1 cellular context compared by ENCODE assay signal in the genomic region with DNA sequence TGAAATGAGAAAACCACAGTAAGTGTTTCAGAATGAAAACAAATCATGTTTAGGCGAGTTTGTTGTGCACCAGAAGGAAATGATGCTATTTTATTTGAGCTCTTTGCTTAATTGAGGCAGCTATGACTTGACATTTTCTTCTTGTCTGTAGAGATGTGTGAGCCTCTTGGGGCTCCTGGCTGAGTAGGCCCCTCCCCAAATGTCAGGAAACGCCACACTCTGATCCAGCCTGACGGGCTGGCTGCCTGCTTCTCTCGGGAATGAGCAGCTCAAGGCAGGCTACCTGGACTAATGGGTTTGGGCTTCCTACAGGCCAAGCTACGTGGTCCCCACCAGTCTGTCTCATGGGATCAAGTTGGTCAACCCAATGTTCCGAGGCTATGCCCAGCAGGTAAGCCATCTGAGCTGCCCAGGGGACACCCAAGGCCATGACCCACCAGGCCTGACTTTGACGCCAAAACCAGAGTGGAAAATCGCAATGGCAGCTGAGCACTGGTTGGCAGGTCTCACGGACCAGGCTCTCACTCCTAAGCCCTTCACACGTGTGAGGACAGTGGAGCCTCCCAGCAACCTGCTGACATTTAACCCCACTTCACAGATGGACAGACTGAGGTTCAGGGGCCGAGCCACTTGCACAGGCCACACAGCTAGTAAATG.
TF ChIP-seq lines count a peak whose summit lies in the region.

No MANE protein-coding gene starts in this region.

TF ChIP-seq in K562, 482 proteins besides CTCF, POLR2A, EP300 and RAD21 (continued from another document):
- TF ChIP-seq, protein P1, sequence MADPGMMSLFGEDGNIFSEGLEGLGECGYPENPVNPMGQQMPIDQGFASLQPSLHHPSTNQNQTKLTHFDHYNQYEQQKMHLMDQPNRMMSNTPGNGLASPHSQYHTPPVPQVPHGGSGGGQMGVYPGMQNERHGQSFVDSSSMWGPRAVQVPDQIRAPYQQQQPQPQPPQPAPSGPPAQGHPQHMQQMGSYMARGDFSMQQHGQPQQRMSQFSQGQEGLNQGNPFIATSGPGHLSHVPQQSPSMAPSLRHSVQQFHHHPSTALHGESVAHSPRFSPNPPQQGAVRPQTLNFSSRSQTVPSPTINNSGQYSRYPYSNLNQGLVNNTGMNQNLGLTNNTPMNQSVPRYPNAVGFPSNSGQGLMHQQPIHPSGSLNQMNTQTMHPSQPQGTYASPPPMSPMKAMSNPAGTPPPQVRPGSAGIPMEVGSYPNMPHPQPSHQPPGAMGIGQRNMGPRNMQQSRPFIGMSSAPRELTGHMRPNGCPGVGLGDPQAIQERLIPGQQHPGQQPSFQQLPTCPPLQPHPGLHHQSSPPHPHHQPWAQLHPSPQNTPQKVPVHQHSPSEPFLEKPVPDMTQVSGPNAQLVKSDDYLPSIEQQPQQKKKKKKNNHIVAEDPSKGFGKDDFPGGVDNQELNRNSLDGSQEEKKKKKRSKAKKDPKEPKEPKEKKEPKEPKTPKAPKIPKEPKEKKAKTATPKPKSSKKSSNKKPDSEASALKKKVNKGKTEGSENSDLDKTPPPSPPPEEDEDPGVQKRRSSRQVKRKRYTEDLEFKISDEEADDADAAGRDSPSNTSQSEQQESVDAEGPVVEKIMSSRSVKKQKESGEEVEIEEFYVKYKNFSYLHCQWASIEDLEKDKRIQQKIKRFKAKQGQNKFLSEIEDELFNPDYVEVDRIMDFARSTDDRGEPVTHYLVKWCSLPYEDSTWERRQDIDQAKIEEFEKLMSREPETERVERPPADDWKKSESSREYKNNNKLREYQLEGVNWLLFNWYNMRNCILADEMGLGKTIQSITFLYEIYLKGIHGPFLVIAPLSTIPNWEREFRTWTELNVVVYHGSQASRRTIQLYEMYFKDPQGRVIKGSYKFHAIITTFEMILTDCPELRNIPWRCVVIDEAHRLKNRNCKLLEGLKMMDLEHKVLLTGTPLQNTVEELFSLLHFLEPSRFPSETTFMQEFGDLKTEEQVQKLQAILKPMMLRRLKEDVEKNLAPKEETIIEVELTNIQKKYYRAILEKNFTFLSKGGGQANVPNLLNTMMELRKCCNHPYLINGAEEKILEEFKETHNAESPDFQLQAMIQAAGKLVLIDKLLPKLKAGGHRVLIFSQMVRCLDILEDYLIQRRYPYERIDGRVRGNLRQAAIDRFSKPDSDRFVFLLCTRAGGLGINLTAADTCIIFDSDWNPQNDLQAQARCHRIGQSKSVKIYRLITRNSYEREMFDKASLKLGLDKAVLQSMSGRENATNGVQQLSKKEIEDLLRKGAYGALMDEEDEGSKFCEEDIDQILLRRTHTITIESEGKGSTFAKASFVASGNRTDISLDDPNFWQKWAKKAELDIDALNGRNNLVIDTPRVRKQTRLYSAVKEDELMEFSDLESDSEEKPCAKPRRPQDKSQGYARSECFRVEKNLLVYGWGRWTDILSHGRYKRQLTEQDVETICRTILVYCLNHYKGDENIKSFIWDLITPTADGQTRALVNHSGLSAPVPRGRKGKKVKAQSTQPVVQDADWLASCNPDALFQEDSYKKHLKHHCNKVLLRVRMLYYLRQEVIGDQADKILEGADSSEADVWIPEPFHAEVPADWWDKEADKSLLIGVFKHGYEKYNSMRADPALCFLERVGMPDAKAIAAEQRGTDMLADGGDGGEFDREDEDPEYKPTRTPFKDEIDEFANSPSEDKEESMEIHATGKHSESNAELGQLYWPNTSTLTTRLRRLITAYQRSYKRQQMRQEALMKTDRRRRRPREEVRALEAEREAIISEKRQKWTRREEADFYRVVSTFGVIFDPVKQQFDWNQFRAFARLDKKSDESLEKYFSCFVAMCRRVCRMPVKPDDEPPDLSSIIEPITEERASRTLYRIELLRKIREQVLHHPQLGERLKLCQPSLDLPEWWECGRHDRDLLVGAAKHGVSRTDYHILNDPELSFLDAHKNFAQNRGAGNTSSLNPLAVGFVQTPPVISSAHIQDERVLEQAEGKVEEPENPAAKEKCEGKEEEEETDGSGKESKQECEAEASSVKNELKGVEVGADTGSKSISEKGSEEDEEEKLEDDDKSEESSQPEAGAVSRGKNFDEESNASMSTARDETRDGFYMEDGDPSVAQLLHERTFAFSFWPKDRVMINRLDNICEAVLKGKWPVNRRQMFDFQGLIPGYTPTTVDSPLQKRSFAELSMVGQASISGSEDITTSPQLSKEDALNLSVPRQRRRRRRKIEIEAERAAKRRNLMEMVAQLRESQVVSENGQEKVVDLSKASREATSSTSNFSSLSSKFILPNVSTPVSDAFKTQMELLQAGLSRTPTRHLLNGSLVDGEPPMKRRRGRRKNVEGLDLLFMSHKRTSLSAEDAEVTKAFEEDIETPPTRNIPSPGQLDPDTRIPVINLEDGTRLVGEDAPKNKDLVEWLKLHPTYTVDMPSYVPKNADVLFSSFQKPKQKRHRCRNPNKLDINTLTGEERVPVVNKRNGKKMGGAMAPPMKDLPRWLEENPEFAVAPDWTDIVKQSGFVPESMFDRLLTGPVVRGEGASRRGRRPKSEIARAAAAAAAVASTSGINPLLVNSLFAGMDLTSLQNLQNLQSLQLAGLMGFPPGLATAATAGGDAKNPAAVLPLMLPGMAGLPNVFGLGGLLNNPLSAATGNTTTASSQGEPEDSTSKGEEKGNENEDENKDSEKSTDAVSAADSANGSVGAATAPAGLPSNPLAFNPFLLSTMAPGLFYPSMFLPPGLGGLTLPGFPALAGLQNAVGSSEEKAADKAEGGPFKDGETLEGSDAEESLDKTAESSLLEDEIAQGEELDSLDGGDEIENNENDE (IDR thresholded peaks at IDR 0.05; ENCODE audit: low read depth, low read length): no peak
- TF ChIP-seq THRAP3 (IDR thresholded peaks at IDR 0.05; ENCODE audit: borderline replicate concordance): no peak
- TF ChIP-seq, protein P2, sequence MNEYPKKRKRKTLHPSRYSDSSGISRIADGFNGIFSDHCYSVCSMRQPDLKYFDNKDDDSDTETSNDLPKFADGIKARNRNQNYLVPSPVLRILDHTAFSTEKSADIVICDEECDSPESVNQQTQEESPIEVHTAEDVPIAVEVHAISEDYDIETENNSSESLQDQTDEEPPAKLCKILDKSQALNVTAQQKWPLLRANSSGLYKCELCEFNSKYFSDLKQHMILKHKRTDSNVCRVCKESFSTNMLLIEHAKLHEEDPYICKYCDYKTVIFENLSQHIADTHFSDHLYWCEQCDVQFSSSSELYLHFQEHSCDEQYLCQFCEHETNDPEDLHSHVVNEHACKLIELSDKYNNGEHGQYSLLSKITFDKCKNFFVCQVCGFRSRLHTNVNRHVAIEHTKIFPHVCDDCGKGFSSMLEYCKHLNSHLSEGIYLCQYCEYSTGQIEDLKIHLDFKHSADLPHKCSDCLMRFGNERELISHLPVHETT (CRISPR knock-in tag; conservative IDR thresholded peaks at IDR 0.05 in 1 of 2, IDR thresholded peaks at IDR 0.05 in 1 of 2): 0 out of 4 replicates have a peak, but pooled peaks of 1 of the 2 experiments have one; percentile 11
- TF ChIP-seq, protein P3, sequence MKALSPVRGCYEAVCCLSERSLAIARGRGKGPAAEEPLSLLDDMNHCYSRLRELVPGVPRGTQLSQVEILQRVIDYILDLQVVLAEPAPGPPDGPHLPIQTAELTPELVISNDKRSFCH (CRISPR knock-in tag; IDR thresholded peaks at IDR 0.05): no peak
- TF ChIP-seq, protein P3 (tag; IDR thresholded peaks at IDR 0.05): 0 out of 2 replicates have a peak, but pooled peaks have one; percentile 15
- TF ChIP-seq TEAD2 (tag; IDR thresholded peaks at IDR 0.05): no peak
- TF ChIP-seq MXI1 (IDR thresholded peaks at IDR 0.05; ENCODE audit: low read depth, low read length): no peak
- no peak for TF ChIP-seq MED1 (CRISPR knock-in tag; IDR thresholded peaks at IDR 0.05; ENCODE audit: borderline replicate concordance)
- no peak for TF ChIP-seq TAL1 (IDR thresholded peaks at IDR 0.05)
- 0 out of 3 replicates have a peak, but pooled peaks of 1 of the 2 experiments have one; percentile 43 for TF ChIP-seq CBX3 (IDR thresholded peaks at IDR 0.05; ENCODE audit: borderline replicate concordance in 1 of 2, low read length in 2 of 2)
- TF ChIP-seq SIRT6 (IDR thresholded peaks at IDR 0.05; ENCODE audit: low read depth, low read length): no peak
- TF ChIP-seq HMGN3 (IDR thresholded peaks at IDR 0.05; ENCODE audit: borderline replicate concordance, extremely low read depth, insufficient read length, low read depth, low read length): no peak
- TF ChIP-seq HDAC2 (IDR thresholded peaks at IDR 0.05): peak; percentile 59; the same call in 1 of the 2 replicates
- 0 out of 2 replicates have a peak, but pooled peaks have one; percentile 45 for TF ChIP-seq ETV5 (CRISPR knock-in tag; IDR thresholded peaks at IDR 0.05; ENCODE audit: low read depth)
- no peak for TF ChIP-seq CHD1 (IDR thresholded peaks at IDR 0.05; ENCODE audit: low read length)
- TF ChIP-seq HLTF (IDR thresholded peaks at IDR 0.05): no peak
- TF ChIP-seq, protein P4, sequence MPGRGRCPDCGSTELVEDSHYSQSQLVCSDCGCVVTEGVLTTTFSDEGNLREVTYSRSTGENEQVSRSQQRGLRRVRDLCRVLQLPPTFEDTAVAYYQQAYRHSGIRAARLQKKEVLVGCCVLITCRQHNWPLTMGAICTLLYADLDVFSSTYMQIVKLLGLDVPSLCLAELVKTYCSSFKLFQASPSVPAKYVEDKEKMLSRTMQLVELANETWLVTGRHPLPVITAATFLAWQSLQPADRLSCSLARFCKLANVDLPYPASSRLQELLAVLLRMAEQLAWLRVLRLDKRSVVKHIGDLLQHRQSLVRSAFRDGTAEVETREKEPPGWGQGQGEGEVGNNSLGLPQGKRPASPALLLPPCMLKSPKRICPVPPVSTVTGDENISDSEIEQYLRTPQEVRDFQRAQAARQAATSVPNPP (IDR thresholded peaks at IDR 0.05; ENCODE audit: borderline replicate concordance, insufficient read depth, insufficient read length): no peak
- TF ChIP-seq NFE2L1 (tag; IDR thresholded peaks at IDR 0.05; ENCODE audit: borderline replicate concordance, low read depth): peak; percentile 74; the same call in 1 of the 2 replicates
- TF ChIP-seq KLF10 (CRISPR knock-in tag; IDR thresholded peaks at IDR 0.05): no peak
- TF ChIP-seq CREM (IDR thresholded peaks at IDR 0.05; ENCODE audit: low read depth): no peak
- no peak for TF ChIP-seq KHSRP (IDR thresholded peaks at IDR 0.05)
- TF ChIP-seq ZNF551 (CRISPR knock-in tag; IDR thresholded peaks at IDR 0.05): no peak
- TF ChIP-seq YBX1 (IDR thresholded peaks at IDR 0.05): no peak
- TF ChIP-seq RCOR1 (IDR thresholded peaks at IDR 0.05; ENCODE audit: borderline replicate concordance in 1 of 2, low read depth in 2 of 2, low read length in 2 of 2): peak; percentile 54 to 70; a peak in 2 of 4 replicates
- 0 out of 2 replicates have a peak, but pooled peaks have one; percentile 36 for TF ChIP-seq ZNF165 (CRISPR knock-in tag; IDR thresholded peaks at IDR 0.05; ENCODE audit: borderline replicate concordance)
